ENCODE assay signal across 17 cellular contexts in genomic region chr20:10925767-10926166, GRCh38.
DNase-seq lines count a peak whose midpoint lies in the region; ATAC-seq and FAIRE-seq lines count a peak whose summit lies in the region.
"Had no signal": no experiment of that assay in that cellular context is flagged by ENCODE, and none has a peak within 500 bp of the region (broad histone marks: within the 10 kb centered on the region; RNA-seq: fewer than 3 reads in every experiment).

No MANE protein-coding gene starts in this region.

- DNase-seq in EL = peak; percentile 38
- peak; percentile 9 for DNase-seq in RCC 7860 (ENCODE audit: low spot score)
- DNase-seq in dermis microvascular lymphatic vessel endothelial cell (ENCODE audit: low read depth in 2 of 2) = peak; percentile 16 to 83
- peak; percentile 38 for DNase-seq in kidney tubule cell (ENCODE audit: low spot score)
- no peak for DNase-seq in sciatic nerve (ENCODE audit: low spot score)
- DNase-seq in activated CD8-positive, alpha-beta memory T cell treated with anti-CD3 and anti-CD28 coated beads, Interleukin-2, amount 10 ng/mL, durations not matched to agents 7 days and 5 days = no peak
- no peak for DNase-seq in NCI-H1417 (lab: John Stamatoyannopoulos, UW)
- DNase-seq: Calu3; CD4-positive, alpha-beta memory T cell; KBM-7; NCI-H1436; NCI-H1930; NCI-H345; NCI-H526; PC-9 had no signal

- intact Hi-C loops in sciatic nerve (cut with DNase I) = no loop called here

- ATAC-seq in HG03159 (IDR thresholded peaks at IDR 0.05; ENCODE audit: unreplicated experiment) = no peak
- no peak for ATAC-seq in sciatic nerve
- no peak for ATAC-seq in activated CD8-positive, alpha-beta memory T cell treated with anti-CD3 and anti-CD28 coated beads, Interleukin-2, amount 10 ng/mL, durations not matched to agents 7 days and 5 days

- FAIRE-seq in RCC 7860 (lab: Jason Lieb, UNC) = no peak
- FAIRE-seq: A204.1 had no signal

- no peaks in the 10 kb centered on the region for H3K27me3 Mint-ChIP-seq in activated CD8-positive, alpha-beta memory T cell treated with anti-CD3 and anti-CD28 coated beads, Interleukin-2, amount 10 ng/mL, durations not matched to agents 7 days and 5 days
- H3K27me3 Mint-ChIP-seq: CD4-positive, alpha-beta memory T cell had no signal

- H3K4me3 Mint-ChIP-seq in activated CD8-positive, alpha-beta memory T cell treated with anti-CD3 and anti-CD28 coated beads, Interleukin-2, amount 10 ng/mL, durations not matched to agents 7 days and 5 days = no peak overlapping the region
- H3K4me3 Mint-ChIP-seq: CD4-positive, alpha-beta memory T cell had no signal

- H3K9me3 Mint-ChIP-seq in activated CD8-positive, alpha-beta memory T cell treated with anti-CD3 and anti-CD28 coated beads, Interleukin-2, amount 10 ng/mL, durations not matched to agents 7 days and 5 days (ENCODE audit: low read depth) = no peaks in the 10 kb centered on the region

- CTCF ChIA-PET in activated CD8-positive, alpha-beta memory T cell treated with anti-CD3 and anti-CD28 coated beads, Interleukin-2, amount 10 ng/mL, durations not matched to agents 7 days and 5 days (lab: Charles Lee) = no interaction called here

- no peaks in the 10 kb centered on the region for H3K36me3 Mint-ChIP-seq in activated CD8-positive, alpha-beta memory T cell treated with anti-CD3 and anti-CD28 coated beads, Interleukin-2, amount 10 ng/mL, durations not matched to agents 7 days and 5 days
- H3K36me3 Mint-ChIP-seq: CD4-positive, alpha-beta memory T cell had no signal

- no peak overlapping the region for H3K27ac Mint-ChIP-seq in activated CD8-positive, alpha-beta memory T cell treated with anti-CD3 and anti-CD28 coated beads, Interleukin-2, amount 10 ng/mL, durations not matched to agents 7 days and 5 days

- H3K4me1 Mint-ChIP-seq in activated CD8-positive, alpha-beta memory T cell treated with anti-CD3 and anti-CD28 coated beads, Interleukin-2, amount 10 ng/mL, durations not matched to agents 7 days and 5 days = no peaks in the 10 kb centered on the region
- H3K4me1 Mint-ChIP-seq: CD4-positive, alpha-beta memory T cell had no signal

Comparison
In these comparisons a context has a peak if more than half of its experiments do, and no peak if none do; other contexts are left out.
1. DNase-seq: peak in EL (single experiment), RCC 7860 (single experiment), dermis microvascular lymphatic vessel endothelial cell (2 of 2) and kidney tubule cell (single experiment); none in sciatic nerve (single experiment), activated CD8-positive, alpha-beta memory T cell treated with anti-CD3 and anti-CD28 coated beads, Interleukin-2, amount 10 ng/mL, durations not matched to agents 7 days and 5 days (single experiment) and NCI-H1417 (0 of 3).